In the genomic region with DNA sequence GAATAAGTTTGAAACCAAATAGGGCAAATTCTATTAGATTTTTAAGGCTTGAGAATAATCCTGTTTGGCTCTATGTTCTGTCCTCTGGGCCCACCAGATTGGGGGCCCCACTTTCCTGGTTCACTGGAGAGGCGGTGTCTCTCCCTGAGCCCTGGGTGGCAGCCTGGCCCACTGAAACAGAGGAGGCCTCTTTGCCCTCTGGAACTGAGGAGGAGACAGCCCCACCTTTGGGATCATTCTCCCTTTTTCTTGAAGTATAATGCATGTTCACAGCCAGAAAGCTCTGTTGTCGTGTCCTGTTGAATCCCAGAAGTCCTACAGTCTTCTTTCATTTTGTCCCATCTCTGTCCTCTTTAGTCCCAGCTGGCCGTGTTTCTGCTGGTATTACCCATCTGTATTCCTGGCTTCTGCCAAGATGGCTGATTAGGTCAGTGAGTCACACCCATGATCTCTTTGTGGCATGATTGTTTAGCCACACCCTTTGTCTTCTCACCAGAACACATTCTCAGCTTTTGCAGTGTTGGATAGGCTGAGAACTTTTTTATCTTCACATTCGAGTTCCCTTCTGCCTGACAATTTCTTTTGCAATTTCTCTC, we compare ENCODE assay signal across 1 cellular context.
A peak's percentile ranks its signal among the peaks of the same experiment; 100 is the strongest.
TF ChIP-seq lines count a peak whose summit lies in the region.

No MANE protein-coding gene starts in this region.

TF ChIP-seq in endothelial cell of umbilical vein, 7 proteins besides CTCF, POLR2A, EP300 and RAD21:
- TF ChIP-seq FOS (IDR thresholded peaks at IDR 0.05; ENCODE audit: borderline replicate concordance, insufficient read depth, low read length) (peak; percentile 39), EZH2 (IDR thresholded peaks at IDR 0.05; ENCODE audit: borderline replicate concordance, low read depth, low read length, severe bottlenecking) (no peak)
